ENCODE assay signal across 18 cellular contexts in the genomic region with DNA sequence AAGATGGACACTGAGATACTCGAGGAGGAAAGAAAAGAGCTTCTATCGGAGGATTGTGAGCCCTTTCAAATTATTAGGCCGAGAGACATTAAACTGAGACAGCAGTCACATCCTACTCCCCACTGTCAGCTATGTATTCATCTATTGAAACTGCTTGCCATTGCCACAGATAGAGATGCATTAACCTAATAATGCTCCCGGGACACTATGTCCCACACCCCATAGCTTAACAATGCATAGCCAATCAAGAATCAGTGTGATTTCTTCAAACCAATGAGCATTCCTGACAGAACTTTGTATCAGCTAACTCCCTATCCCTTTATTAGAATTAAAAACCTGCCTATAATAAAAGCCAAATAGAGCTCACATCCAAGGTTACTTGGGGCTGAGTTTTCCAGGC.
"Had no signal": no experiment of that assay in that cellular context is flagged by ENCODE, and none has a peak within 500 bp of the region (broad histone marks: within the 10 kb centered on the region; RNA-seq: fewer than 3 reads in every experiment).

No MANE protein-coding gene starts in this region.

- H3K27me3 ChIP-seq: brain microvascular endothelial cell, gastrocnemius medialis, heart right ventricle, pancreas, spleen, suprapubic skin, upper lobe of left lung had no signal

- H3K4me3 ChIP-seq: gastrocnemius medialis, heart right ventricle, pancreas, spleen, suprapubic skin, upper lobe of left lung had no signal

- H3K36me3 ChIP-seq: brain microvascular endothelial cell, gastrocnemius medialis, heart right ventricle, pancreas, spleen, suprapubic skin, upper lobe of left lung had no signal

- ATAC-seq: gastrocnemius medialis, heart right ventricle, left ventricle myocardium superior, sciatic nerve had no signal

- H3K36me3 Mint-ChIP-seq: activated naive CD8-positive, alpha-beta T cell treated with anti-CD3 and anti-CD28 coated beads, Interleukin-2, amount 10 ng/mL, durations not matched to agents 7 days and 5 days had no signal

- H3K4me3 Mint-ChIP-seq: activated CD4-positive, alpha-beta T cell treated with anti-CD3 and anti-CD28 coated beads, Interleukin-2, amount 10 ng/mL, durations not matched to agents 7 days and 5 days; activated naive CD8-positive, alpha-beta T cell treated with anti-CD3 and anti-CD28 coated beads, Interleukin-2, amount 10 ng/mL, durations not matched to agents 7 days and 5 days; activated T-helper 1 cell treated with anti-CD3 and anti-CD28 coated beads, Interleukin-12 subunit alpha, Interleukin-12 subunit beta, Interleukin-2, Interleukin-4 antibody, amounts not matched to agents 30 ng/mL and 10 ng/mL and 1 ng/mL, durations not matched to agents 14 hours and 24 hours and 36 hours; neural crest cell; stimulated activated naive CD8-positive, alpha-beta T cell treated with anti-CD3 and anti-CD28 coated beads, Interleukin-15, Interleukin-2, amounts not matched to agents 100 ng/mL and 50 ng/mL, for 24 hours had no signal

- H3K4me1 ChIP-seq: gastrocnemius medialis, heart right ventricle, spleen, suprapubic skin, upper lobe of left lung had no signal

- H3K27me3 Mint-ChIP-seq: activated CD4-positive, alpha-beta T cell treated with anti-CD3 and anti-CD28 coated beads, Interleukin-2, amount 10 ng/mL, durations not matched to agents 7 days and 5 days; activated naive CD8-positive, alpha-beta T cell treated with anti-CD3 and anti-CD28 coated beads, Interleukin-2, amount 10 ng/mL, durations not matched to agents 7 days and 5 days; stimulated activated naive CD8-positive, alpha-beta T cell treated with anti-CD3 and anti-CD28 coated beads, Interleukin-15, Interleukin-2, amounts not matched to agents 100 ng/mL and 50 ng/mL, for 24 hours had no signal

- H3K4me1 Mint-ChIP-seq: activated CD4-positive, alpha-beta T cell treated with anti-CD3 and anti-CD28 coated beads, Interleukin-2, amount 10 ng/mL, durations not matched to agents 7 days and 5 days; activated naive CD8-positive, alpha-beta T cell treated with anti-CD3 and anti-CD28 coated beads, Interleukin-2, amount 10 ng/mL, durations not matched to agents 7 days and 5 days had no signal

- H3K27ac ChIP-seq: brain microvascular endothelial cell, epithelial cell of prostate, gastrocnemius medialis, heart right ventricle, pancreas, spleen, suprapubic skin, upper lobe of left lung had no signal

- DNase-seq: activated CD4-positive, alpha-beta T cell treated with anti-CD3 and anti-CD28 coated beads, Interleukin-2, amount 10 ng/mL, durations not matched to agents 7 days and 5 days; activated CD8-positive, alpha-beta memory T cell treated with anti-CD3 and anti-CD28 coated beads for 24 hours; activated naive CD8-positive, alpha-beta T cell treated with anti-CD3 and anti-CD28 coated beads, Interleukin-2, amount 10 ng/mL, durations not matched to agents 7 days and 5 days; effector memory CD4-positive, alpha-beta T cell; gastrocnemius medialis; heart right ventricle; left ventricle myocardium superior; pancreas; spleen; T-helper 2 cell; upper lobe of left lung had no signal

- H3K27ac Mint-ChIP-seq: activated CD4-positive, alpha-beta T cell treated with anti-CD3 and anti-CD28 coated beads, Interleukin-2, amount 10 ng/mL, durations not matched to agents 7 days and 5 days; activated naive CD8-positive, alpha-beta T cell treated with anti-CD3 and anti-CD28 coated beads, Interleukin-2, amount 10 ng/mL, durations not matched to agents 7 days and 5 days; activated T-helper 1 cell treated with anti-CD3 and anti-CD28 coated beads, Interleukin-12 subunit alpha, Interleukin-12 subunit beta, Interleukin-2, Interleukin-4 antibody, amounts not matched to agents 30 ng/mL and 10 ng/mL and 1 ng/mL, durations not matched to agents 14 hours and 24 hours and 36 hours; stimulated activated naive CD8-positive, alpha-beta T cell treated with anti-CD3 and anti-CD28 coated beads, Interleukin-15, Interleukin-2, amounts not matched to agents 100 ng/mL and 50 ng/mL, for 24 hours had no signal

- H3K9me3 ChIP-seq: gastrocnemius medialis, pancreas, suprapubic skin, upper lobe of left lung had no signal

- H3K9me3 Mint-ChIP-seq: activated CD4-positive, alpha-beta T cell treated with anti-CD3 and anti-CD28 coated beads, Interleukin-2, amount 10 ng/mL, durations not matched to agents 7 days and 5 days; activated naive CD8-positive, alpha-beta T cell treated with anti-CD3 and anti-CD28 coated beads, Interleukin-2, amount 10 ng/mL, durations not matched to agents 7 days and 5 days; activated T-helper 1 cell treated with anti-CD3 and anti-CD28 coated beads, Interleukin-12 subunit alpha, Interleukin-12 subunit beta, Interleukin-2, Interleukin-4 antibody, amounts not matched to agents 30 ng/mL and 10 ng/mL and 1 ng/mL, durations not matched to agents 14 hours and 24 hours and 36 hours; neural crest cell had no signal
